ENCODE assay signal across 24 cellular contexts in the genomic region with DNA sequence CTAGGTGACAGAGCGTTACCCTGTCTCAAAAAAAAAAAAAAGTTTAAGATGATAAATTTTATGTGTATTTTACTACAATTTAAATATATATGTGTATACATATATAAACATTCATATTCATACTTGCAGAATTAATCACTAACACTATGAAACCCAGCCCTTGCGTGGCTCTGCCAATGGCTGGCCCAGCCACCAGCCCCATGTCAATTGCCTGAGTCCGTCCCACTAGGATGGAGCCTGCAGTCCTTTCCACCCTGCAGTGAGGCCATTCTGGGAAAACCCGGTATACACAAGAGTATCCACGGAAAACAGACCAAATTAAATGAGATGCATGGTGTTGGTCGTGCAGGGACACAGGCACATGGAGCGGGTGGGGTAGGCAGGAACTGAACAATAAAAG. TPM values are rescaled to one million over a fixed set of nuclear protein-coding genes. Genes with fewer than 3 reads are reported as not detected.
"Had no signal": no experiment of that assay in that cellular context is flagged by ENCODE, and none has a peak within 500 bp of the region (broad histone marks: within the 10 kb centered on the region; RNA-seq: fewer than 3 reads in every experiment).

No MANE protein-coding gene starts in this region.

- H3K79me2 ChIP-seq: hepatocyte had no signal

- H3K36me3 Mint-ChIP-seq: mesothelial cell of epicardium had no signal

- H3K4me3 Mint-ChIP-seq: mesothelial cell of epicardium had no signal

- FAIRE-seq: colon, endothelial cell of umbilical vein, frontal cortex, islet of Langerhans, keratinocyte had no signal

- H3K27ac ChIP-seq: coronary artery, dorsolateral prefrontal cortex, esophagus muscularis mucosa, foreskin keratinocyte, gastroesophageal sphincter, heart left ventricle, hepatocyte, left lung, lower lobe of right lung had no signal

- H3K27me3 ChIP-seq: dorsolateral prefrontal cortex, esophagus muscularis mucosa, foreskin keratinocyte, gastroesophageal sphincter, heart left ventricle, hepatocyte, left lung had no signal

- H3K4me1 Mint-ChIP-seq: mesothelial cell of epicardium had no signal

- H3K4me2 ChIP-seq: hepatocyte had no signal

- H3K9me3 ChIP-seq: esophagus muscularis mucosa, gastroesophageal sphincter, heart left ventricle, left lung, lower lobe of right lung, mucosa of descending colon had no signal

- DNase-seq: dermis blood vessel endothelial cell; dorsolateral prefrontal cortex; effector CD4-positive, alpha-beta T cell; effector memory CD4-positive, alpha-beta T cell; foreskin keratinocyte; heart left ventricle; hypothalamus; left cardiac atrium; left lung; left ventricle myocardium superior; lower lobe of right lung; mesenchymal stem cell; mucosa of descending colon had no signal

- H3K36me3 ChIP-seq: esophagus muscularis mucosa, gastroesophageal sphincter, heart left ventricle, left lung, lower lobe of right lung had no signal

- H3K4me3 ChIP-seq: coronary artery, dorsolateral prefrontal cortex, esophagus muscularis mucosa, gastroesophageal sphincter, heart left ventricle, hepatocyte, left lung, lower lobe of right lung, mucosa of descending colon had no signal

- H2AFZ ChIP-seq: hepatocyte had no signal

- H3K27ac Mint-ChIP-seq: mesothelial cell of epicardium had no signal

- H3K4me1 ChIP-seq: esophagus muscularis mucosa, foreskin keratinocyte, gastroesophageal sphincter, heart left ventricle, left lung, lower lobe of right lung had no signal

- ATAC-seq: foreskin keratinocyte, gastroesophageal sphincter, heart left ventricle, left cardiac atrium, left lung, left ventricle myocardium superior, lower lobe of right lung, mucosa of descending colon had no signal

RNA-seq across cellular contexts. Expression of gene TCP10L, which starts 49.7 kb away (rescaled TPM):
- total RNA-seq: endothelial cell of umbilical vein, fibroblast of villous mesenchyme had no signal
